In genomic region chrX:131762802-131763234, GRCh38 we compare ENCODE assay signal across 1 cellular context.
TF ChIP-seq lines count a peak whose summit lies in the region.

No MANE protein-coding gene starts in this region.

TF ChIP-seq in HEK293, 187 proteins besides CTCF, POLR2A, EP300 and RAD21 (continued from another document):
- TF ChIP-seq ZXDB (tag by site-specific recombination; IDR thresholded peaks at IDR 0.05): peak; percentile 40; the same call in 1 of the 2 replicates
- TF ChIP-seq ZNF394 (tag by site-specific recombination; IDR thresholded peaks at IDR 0.05; ENCODE audit: borderline replicate concordance): no peak
- TF ChIP-seq, protein P1, sequence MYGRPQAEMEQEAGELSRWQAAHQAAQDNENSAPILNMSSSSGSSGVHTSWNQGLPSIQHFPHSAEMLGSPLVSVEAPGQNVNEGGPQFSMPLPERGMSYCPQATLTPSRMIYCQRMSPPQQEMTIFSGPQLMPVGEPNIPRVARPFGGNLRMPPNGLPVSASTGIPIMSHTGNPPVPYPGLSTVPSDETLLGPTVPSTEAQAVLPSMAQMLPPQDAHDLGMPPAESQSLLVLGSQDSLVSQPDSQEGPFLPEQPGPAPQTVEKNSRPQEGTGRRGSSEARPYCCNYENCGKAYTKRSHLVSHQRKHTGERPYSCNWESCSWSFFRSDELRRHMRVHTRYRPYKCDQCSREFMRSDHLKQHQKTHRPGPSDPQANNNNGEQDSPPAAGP (tag by site-specific recombination; IDR thresholded peaks at IDR 0.05): no peak
- TF ChIP-seq, protein P2, sequence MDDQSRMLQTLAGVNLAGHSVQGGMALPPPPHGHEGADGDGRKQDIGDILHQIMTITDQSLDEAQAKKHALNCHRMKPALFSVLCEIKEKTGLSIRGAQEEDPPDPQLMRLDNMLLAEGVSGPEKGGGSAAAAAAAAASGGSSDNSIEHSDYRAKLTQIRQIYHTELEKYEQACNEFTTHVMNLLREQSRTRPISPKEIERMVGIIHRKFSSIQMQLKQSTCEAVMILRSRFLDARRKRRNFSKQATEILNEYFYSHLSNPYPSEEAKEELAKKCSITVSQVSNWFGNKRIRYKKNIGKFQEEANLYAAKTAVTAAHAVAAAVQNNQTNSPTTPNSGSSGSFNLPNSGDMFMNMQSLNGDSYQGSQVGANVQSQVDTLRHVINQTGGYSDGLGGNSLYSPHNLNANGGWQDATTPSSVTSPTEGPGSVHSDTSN (CRISPR knock-in tag; IDR thresholded peaks at IDR 0.05): no peak
- TF ChIP-seq ZNF184 (tag by site-specific recombination; IDR thresholded peaks at IDR 0.05): no peak
- no peak for TF ChIP-seq ZNF707 (tag by site-specific recombination; IDR thresholded peaks at IDR 0.05)
- TF ChIP-seq KLF8 (tag by site-specific recombination; IDR thresholded peaks at IDR 0.05): 0 out of 2 replicates have a peak, but pooled peaks have one; percentile 13
- no peak for TF ChIP-seq ZBTB11 (tag by site-specific recombination; conservative IDR thresholded peaks at IDR 0.05; ENCODE audit: low read depth)
- peak; percentile 49 for TF ChIP-seq GLIS2 (tag by site-specific recombination; IDR thresholded peaks at IDR 0.05)
- TF ChIP-seq FEZF1 (tag by site-specific recombination; IDR thresholded peaks at IDR 0.05): no peak
- no peak for TF ChIP-seq KLF7 (tag by site-specific recombination; IDR thresholded peaks at IDR 0.05; ENCODE audit: borderline replicate concordance)
- TF ChIP-seq MZF1 (tag by site-specific recombination; IDR thresholded peaks at IDR 0.05; ENCODE audit: borderline replicate concordance): no peak
- TF ChIP-seq KLF10 (tag by site-specific recombination; IDR thresholded peaks at IDR 0.05): peak; percentile 64
- no peak for TF ChIP-seq GLI4 (tag by site-specific recombination; IDR thresholded peaks at IDR 0.05)
- no peak for TF ChIP-seq ZNF530 (tag by site-specific recombination; IDR thresholded peaks at IDR 0.05; ENCODE audit: low read depth)
- 0 out of 2 replicates have a peak, but pooled peaks have one; percentile 35 for TF ChIP-seq ZNF660 (tag by site-specific recombination; IDR thresholded peaks at IDR 0.05)
- no peak for TF ChIP-seq ZNF571 (tag by site-specific recombination; IDR thresholded peaks at IDR 0.05)
- peak; percentile 88 for TF ChIP-seq YY1 (tag by site-specific recombination; IDR thresholded peaks at IDR 0.05)
- no peak for TF ChIP-seq ZNF548 (tag by site-specific recombination; IDR thresholded peaks at IDR 0.05)
- TF ChIP-seq ZNF449 (tag by site-specific recombination; IDR thresholded peaks at IDR 0.05): no peak
- TF ChIP-seq ZNF19 (tag by site-specific recombination; IDR thresholded peaks at IDR 0.05; ENCODE audit: low read depth): no peak
- no peak for TF ChIP-seq ZNF37A (tag by site-specific recombination; IDR thresholded peaks at IDR 0.05)
- no peak for TF ChIP-seq ZBTB8A (tag by site-specific recombination; IDR thresholded peaks at IDR 0.05)
- TF ChIP-seq ZNF654 (tag by site-specific recombination; IDR thresholded peaks at IDR 0.05; ENCODE audit: low read depth): peak; percentile 96
- no peak for TF ChIP-seq ZFP41 (tag by site-specific recombination; IDR thresholded peaks at IDR 0.05; ENCODE audit: borderline replicate concordance)
- TF ChIP-seq GLIS1 (tag by site-specific recombination; IDR thresholded peaks at IDR 0.05): peak; percentile 59; the same call in 1 of the 2 replicates
- TF ChIP-seq ZNF266 (tag by site-specific recombination; IDR thresholded peaks at IDR 0.05; ENCODE audit: low read depth): no peak
- TF ChIP-seq ZNF549 (tag by site-specific recombination; IDR thresholded peaks at IDR 0.05): no peak
- no peak for TF ChIP-seq SP7 (tag by site-specific recombination; IDR thresholded peaks at IDR 0.05)
- TF ChIP-seq ZSCAN16 (tag by site-specific recombination; IDR thresholded peaks at IDR 0.05): no peak
- TF ChIP-seq OVOL3 (tag by site-specific recombination; IDR thresholded peaks at IDR 0.05): no peak
- TF ChIP-seq, protein P3, sequence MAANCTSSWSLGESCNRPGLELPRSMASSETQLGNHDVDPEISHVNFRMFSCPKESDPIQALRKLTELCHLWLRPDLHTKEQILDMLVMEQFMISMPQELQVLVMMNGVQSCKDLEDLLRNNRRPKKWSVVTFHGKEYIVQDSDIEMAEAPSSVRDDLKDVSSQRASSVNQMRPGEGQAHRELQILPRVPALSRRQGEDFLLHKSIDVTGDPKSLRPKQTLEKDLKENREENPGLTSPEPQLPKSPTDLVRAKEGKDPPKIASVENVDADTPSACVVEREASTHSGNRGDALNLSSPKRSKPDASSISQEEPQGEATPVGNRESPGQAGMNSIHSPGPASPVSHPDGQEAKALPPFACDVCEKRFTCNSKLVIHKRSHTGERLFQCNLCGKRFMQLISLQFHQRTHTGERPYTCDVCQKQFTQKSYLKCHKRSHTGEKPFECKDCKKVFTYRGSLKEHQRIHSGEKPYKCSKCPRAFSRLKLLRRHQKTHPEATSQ (tag by site-specific recombination; IDR thresholded peaks at IDR 0.05): no peak
- TF ChIP-seq ZNF133 (tag by site-specific recombination; IDR thresholded peaks at IDR 0.05): no peak
- no peak for TF ChIP-seq ZNF280D (tag by site-specific recombination; IDR thresholded peaks at IDR 0.05)
- TF ChIP-seq ZNF10 (tag by site-specific recombination; IDR thresholded peaks at IDR 0.05): no peak
- no peak for TF ChIP-seq ZNF670 (tag by site-specific recombination; IDR thresholded peaks at IDR 0.05; ENCODE audit: low read depth)
- TF ChIP-seq KLF1 (tag by site-specific recombination; IDR thresholded peaks at IDR 0.05): no peak
- 0 out of 2 replicates have a peak, but pooled peaks have one; percentile 31 for TF ChIP-seq ZNF629 (tag by site-specific recombination; IDR thresholded peaks at IDR 0.05)
- no peak for TF ChIP-seq ZNF501 (tag by site-specific recombination; IDR thresholded peaks at IDR 0.05)
- no peak for TF ChIP-seq ZBTB10 (tag by site-specific recombination; IDR thresholded peaks at IDR 0.05)
- TF ChIP-seq ZNF223 (tag by site-specific recombination; IDR thresholded peaks at IDR 0.05): no peak
- no peak for TF ChIP-seq RBAK (tag by site-specific recombination; IDR thresholded peaks at IDR 0.05)
- no peak for TF ChIP-seq ZNF621 (tag by site-specific recombination; IDR thresholded peaks at IDR 0.05)
- 0 out of 2 replicates have a peak, but pooled peaks have one; percentile 20 for TF ChIP-seq ZSCAN30 (tag by site-specific recombination; IDR thresholded peaks at IDR 0.05)
